ENCODE assay signal across 8 cellular contexts in the genomic region with DNA sequence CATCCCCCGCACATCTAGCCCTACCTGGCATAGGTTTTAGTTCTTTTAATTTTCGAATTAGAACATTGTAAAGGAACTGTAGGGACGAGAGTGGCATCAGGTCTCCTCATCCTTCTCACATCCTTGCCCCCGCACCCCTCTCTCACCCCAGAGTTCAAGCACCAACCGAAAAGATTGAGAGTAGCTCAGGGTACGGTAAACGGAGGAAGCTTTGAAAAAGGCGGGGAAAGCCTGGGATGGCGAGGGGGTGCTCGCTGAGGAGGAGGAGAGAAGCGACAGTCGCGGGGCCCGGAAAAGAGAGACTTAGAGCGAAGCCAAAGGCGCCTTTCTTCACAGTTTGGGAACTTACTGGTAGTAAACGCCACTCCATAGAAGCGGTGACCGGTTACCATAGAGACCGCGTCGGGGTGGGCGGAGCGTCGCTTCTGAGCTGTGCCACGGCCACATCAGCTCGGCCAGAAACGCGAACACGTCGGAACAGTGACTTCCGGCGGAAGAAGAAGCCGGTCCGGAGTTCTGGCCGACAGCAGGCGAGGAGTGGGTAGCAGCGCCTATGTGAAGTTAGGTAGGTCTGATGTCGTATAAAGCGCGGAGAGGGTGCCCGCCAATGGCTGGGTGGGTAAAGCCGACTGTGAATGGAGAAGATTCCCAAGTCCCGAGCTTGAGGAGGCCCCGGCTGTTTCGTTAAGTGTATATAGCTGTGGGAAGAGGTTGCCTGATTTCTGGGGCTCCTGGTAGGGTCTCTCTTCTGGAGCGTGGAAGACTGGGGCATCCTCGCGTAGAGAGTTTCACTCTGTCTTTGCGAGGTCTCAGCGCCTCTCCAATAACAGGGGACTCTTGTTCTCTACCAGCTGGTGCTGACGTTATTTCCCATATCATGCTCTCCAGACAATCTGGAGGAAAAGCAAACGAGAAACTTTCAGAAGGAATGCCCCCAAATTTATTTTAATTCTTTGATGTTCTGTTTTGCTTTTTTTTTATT.
DNase-seq lines count a peak whose midpoint lies in the region; ATAC-seq and TF ChIP-seq lines count a peak whose summit lies in the region.

A gene with protein sequence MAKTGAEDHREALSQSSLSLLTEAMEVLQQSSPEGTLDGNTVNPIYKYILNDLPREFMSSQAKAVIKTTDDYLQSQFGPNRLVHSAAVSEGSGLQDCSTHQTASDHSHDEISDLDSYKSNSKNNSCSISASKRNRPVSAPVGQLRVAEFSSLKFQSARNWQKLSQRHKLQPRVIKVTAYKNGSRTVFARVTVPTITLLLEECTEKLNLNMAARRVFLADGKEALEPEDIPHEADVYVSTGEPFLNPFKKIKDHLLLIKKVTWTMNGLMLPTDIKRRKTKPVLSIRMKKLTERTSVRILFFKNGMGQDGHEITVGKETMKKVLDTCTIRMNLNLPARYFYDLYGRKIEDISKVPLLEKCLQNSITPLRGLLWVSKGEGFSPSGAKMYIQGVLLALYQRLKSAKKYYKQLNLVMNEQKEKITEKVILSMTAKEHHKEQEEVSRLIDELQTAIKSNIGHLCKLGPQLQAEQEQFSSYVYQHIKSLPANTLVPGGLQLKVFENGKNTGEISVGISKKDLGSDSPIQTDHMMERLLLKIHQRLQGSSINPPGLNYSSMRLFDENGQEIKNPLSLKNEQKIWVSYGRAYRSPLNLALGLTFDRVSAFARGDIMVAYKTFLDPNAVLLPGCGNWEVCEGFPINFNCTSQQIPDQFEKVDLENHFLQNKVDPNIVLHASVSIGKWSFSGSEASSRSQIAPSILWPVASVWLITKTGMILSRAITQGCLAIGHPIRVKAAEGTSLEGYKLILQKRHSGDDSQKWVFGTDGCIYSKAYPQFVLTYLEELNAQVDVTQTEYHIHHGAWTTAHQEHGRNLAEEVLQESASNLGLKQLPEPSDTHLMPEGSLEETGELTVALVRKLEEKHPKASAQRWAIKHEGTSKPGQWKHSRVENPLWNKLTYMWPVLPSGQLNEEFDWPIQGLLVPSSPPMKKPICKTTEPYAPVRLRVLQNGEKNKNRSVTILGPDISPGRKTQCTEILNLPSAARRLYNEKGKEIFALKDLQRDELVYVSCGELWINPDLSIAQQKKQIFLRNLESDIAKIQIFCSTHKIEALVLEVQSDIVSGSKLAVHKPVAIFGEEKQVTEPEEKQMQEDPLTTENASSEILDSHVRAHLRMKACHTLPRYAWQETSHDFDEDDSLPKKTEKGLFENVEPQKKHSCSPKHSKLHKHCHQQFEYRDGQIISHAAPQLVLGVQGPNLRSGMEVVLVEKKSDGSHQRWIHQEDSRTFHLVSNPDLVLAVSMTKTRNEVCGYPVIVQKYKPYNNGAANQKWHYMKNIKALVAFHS (N-terminal part only) (minus strand): TSS at position 392 of the 982 bp plus-strand sequence. CDS start 41,459 bp downstream, outside the sequence.
A gene with protein sequence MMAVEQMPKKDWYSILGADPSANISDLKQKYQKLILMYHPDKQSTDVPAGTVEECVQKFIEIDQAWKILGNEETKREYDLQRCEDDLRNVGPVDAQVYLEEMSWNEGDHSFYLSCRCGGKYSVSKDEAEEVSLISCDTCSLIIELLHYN (plus strand): TSS at position 513 of the 982 bp plus-strand sequence. CDS start 889 bp downstream, outside the sequence.

- H3K36me3 Mint-ChIP-seq in effector memory CD8-positive, alpha-beta T cell (ENCODE audit: insufficient read depth) = peaks cover 12% of the 10 kb centered on the region

- peak; percentile 93 for DNase-seq in COLO668 (lab: John Stamatoyannopoulos, UW; ENCODE audit: unreplicated experiment)
- DNase-seq in GM20000 (ENCODE audit: low spot score) = peak; percentile 82
- peak; percentile 71 for DNase-seq in HS-5 (ENCODE audit: low read depth)
- DNase-seq in NK-92 (lab: John Stamatoyannopoulos, UW; ENCODE audit: unreplicated experiment) = peak; percentile 31
- DNase-seq in activated CD8-positive, alpha-beta memory T cell treated with anti-CD3 and anti-CD28 coated beads for 24 hours = peak; percentile 96
- peak; percentile 91 to 92 (median 92) for DNase-seq in effector memory CD8-positive, alpha-beta T cell
- DNase-seq in medulla oblongata (ENCODE audit: extremely low spot score) = peak; percentile 94
- peak; percentile 83 to 91 (median 87) for DNase-seq in stimulated activated CD4-positive, alpha-beta T cell treated with anti-CD3 and anti-CD28 coated beads, TNF-alpha, amount 100 ng/mL, for 48 hours (ENCODE audit: low read depth in 3 of 3)

- H3K9me3 Mint-ChIP-seq in effector memory CD8-positive, alpha-beta T cell = no peaks in the 10 kb centered on the region

- peaks cover 6 to 10% of the 10 kb centered on the region in 2 donors for H3K27me3 Mint-ChIP-seq in effector memory CD8-positive, alpha-beta T cell

- no peak for TF ChIP-seq CTCF in GM20000 (IDR thresholded peaks at IDR 0.05; ENCODE audit: extremely low read depth, missing control alignments)

- peaks cover 19 to 31% of the 10 kb centered on the region in 2 donors for H3K4me1 Mint-ChIP-seq in effector memory CD8-positive, alpha-beta T cell (ENCODE audit: low read depth in 2 of 2)

- peak within 1 kb of the TSS; percentile 90 to 93 for H3K4me3 Mint-ChIP-seq in effector memory CD8-positive, alpha-beta T cell

- peak within 1 kb of the TSS; percentile 92 to 96 for H3K27ac Mint-ChIP-seq in effector memory CD8-positive, alpha-beta T cell

- peak; percentile 96 for ATAC-seq in effector memory CD8-positive, alpha-beta T cell (replicated peaks)

Comparison
In these comparisons a context has a peak if more than half of its experiments do, and no peak if none do; other contexts are left out.
1. Peak in every context shown above with its lines: DNase-seq and ATAC-seq.
2. DNase-seq: peak in every context shown above with its lines; median percentile 96 in activated CD8-positive, alpha-beta memory T cell treated with anti-CD3 and anti-CD28 coated beads for 24 hours; 94 in medulla oblongata; 93 in COLO668; 92 in effector memory CD8-positive, alpha-beta T cell; 87 in stimulated activated CD4-positive, alpha-beta T cell treated with anti-CD3 and anti-CD28 coated beads, TNF-alpha, amount 100 ng/mL, for 48 hours; 82 in GM20000; 71 in HS-5; 31 in NK-92.